16 cellular contexts compared by ENCODE assay signal in the genomic region with DNA sequence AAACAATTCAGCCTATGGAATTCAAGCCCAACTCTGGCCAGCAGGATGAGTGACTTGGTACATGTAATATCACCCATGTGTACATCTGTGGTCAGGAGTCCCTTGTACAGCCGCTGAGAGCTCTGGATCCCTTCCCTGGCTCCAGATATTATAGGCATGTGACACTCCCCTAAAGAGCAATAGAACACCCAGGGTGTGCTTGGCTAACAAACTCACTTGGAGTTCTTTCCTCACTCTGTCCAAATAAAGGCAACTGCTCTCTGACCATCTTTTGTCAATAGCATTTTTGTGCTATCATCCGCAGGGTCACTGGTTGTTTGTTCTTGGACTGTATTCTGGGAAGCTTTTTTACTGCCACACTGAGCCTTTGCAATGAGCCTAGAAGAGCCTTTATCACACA.
DNase-seq lines count a peak whose midpoint lies in the region; ATAC-seq and TF ChIP-seq lines count a peak whose summit lies in the region.
"Had no signal": no experiment of that assay in that cellular context is flagged by ENCODE, and none has a peak within 500 bp of the region (broad histone marks: within the 10 kb centered on the region; RNA-seq: fewer than 3 reads in every experiment).

No MANE protein-coding gene starts in this region.

- no peak for ATAC-seq in GM21723 (IDR thresholded peaks at IDR 0.05; ENCODE audit: unreplicated experiment)
- ATAC-seq: K562; natural killer cell treated with Interleukin-12 subunit alpha and Interleukin-12 subunit beta and Interleukin-15 and Interleukin-18, amount 100 ng/mL, for 72 hours; WTC11 had no signal

- DNase-seq in Caco-2 = peak; percentile 79 to 85
- DNase-seq in adipocyte (ENCODE audit: low read depth) = peak; percentile 13
- DNase-seq in right atrium auricular region (ENCODE audit: low spot score) = no peak
- DNase-seq in osteocyte (ENCODE audit: extremely low spot score, unreplicated experiment) = no peak
- no peak for DNase-seq in SK-N-DZ (ENCODE audit: low spot score)
- DNase-seq in NCI-H2107 treated with DMSO at 0.1 percent for 48 hours (lab: John Stamatoyannopoulos, UW; ENCODE audit: unreplicated experiment) = no peak
- DNase-seq in NCI-H446 (lab: John Stamatoyannopoulos, UW) = no peak
- DNase-seq: DMS 273 treated with DMSO at 0.1 percent for 48 hours; H9; NCI-H524; stimulated activated naive CD4-positive, alpha-beta T cell treated with Interleukin-2 at 50 U/mL for 16 hours had no signal

- peaks cover 26% of the 10 kb centered on the region for H3K4me1 Mint-ChIP-seq in Caco-2 (ENCODE audit: low read depth, unreplicated experiment)
- H3K4me1 Mint-ChIP-seq in osteocyte (ENCODE audit: unreplicated experiment) = peaks cover 18% of the 10 kb centered on the region
- H3K4me1 Mint-ChIP-seq: central memory CD8-positive, alpha-beta T cell had no signal

- POLR2A ChIA-PET in Caco-2 (lab: Charles Lee) = interaction anchor here (0.6 kb wide), 1 partner anchor 12 kb away, joined by 4 read pairs; no protein-coding TSS in a partner anchor

- H3K4me3 Mint-ChIP-seq in Caco-2 (ENCODE audit: unreplicated experiment) (no peak overlapping the region), osteocyte (ENCODE audit: unreplicated experiment) (no peak overlapping the region)
- H3K4me3 Mint-ChIP-seq: central memory CD8-positive, alpha-beta T cell; H9; natural killer cell treated with Interleukin-12 subunit alpha and Interleukin-12 subunit beta and Interleukin-15 and Interleukin-18, amount 100 ng/mL, for 72 hours; WTC11 had no signal

- no peak overlapping the region for H3K4me3 ChIP-seq in Caco-2 (ENCODE audit: low read depth, low read length)
- H3K4me3 ChIP-seq in adipocyte (ENCODE audit: low read length) = no peak overlapping the region
- H3K4me3 ChIP-seq in right atrium auricular region = no peak overlapping the region
- H3K4me3 ChIP-seq: K562 had no signal

- intact Hi-C loops in Caco-2 (cut with micrococcal nuclease; ENCODE audit: unreplicated experiment) = loop anchor here (5.0 kb wide), 2 partner anchors 108 to 343 kb away; no protein-coding TSS in a partner anchor

- H3K9me3 Mint-ChIP-seq in Caco-2 (ENCODE audit: unreplicated experiment) = peaks cover 17% of the 10 kb centered on the region
- no peaks in the 10 kb centered on the region for H3K9me3 Mint-ChIP-seq in osteocyte (ENCODE audit: unreplicated experiment)

- no peak overlapping the region for H3K9ac ChIP-seq in adipocyte (ENCODE audit: low read length)

- CTCF ChIA-PET in Caco-2 (lab: Charles Lee) = interaction anchor here (0.8 to 1.2 kb wide), 3 partner anchors 14 to 124 kb away, joined by 3 to 4 read pairs (median 4); no protein-coding TSS in a partner anchor

- H3K36me3 ChIP-seq in Caco-2 (ENCODE audit: control insufficient read depth, insufficient read depth, low read length) = no peaks in the 10 kb centered on the region
- H3K36me3 ChIP-seq in adipocyte (ENCODE audit: control insufficient read depth, insufficient read depth, low read length, severe bottlenecking) = no peaks in the 10 kb centered on the region
- H3K36me3 ChIP-seq in right atrium auricular region = no peaks in the 10 kb centered on the region

- peak overlapping the region; percentile 76 to 86 for H3K27ac ChIP-seq in right atrium auricular region

- no peaks in the 10 kb centered on the region for H3K27me3 Mint-ChIP-seq in Caco-2 (ENCODE audit: insufficient read depth, unreplicated experiment)
- H3K27me3 Mint-ChIP-seq in osteocyte (ENCODE audit: unreplicated experiment) = no peaks in the 10 kb centered on the region
- H3K27me3 Mint-ChIP-seq: natural killer cell treated with Interleukin-12 subunit alpha and Interleukin-12 subunit beta and Interleukin-15 and Interleukin-18, amount 100 ng/mL, for 72 hours had no signal

- peak overlapping the region; percentile 79 for H3K27ac Mint-ChIP-seq in Caco-2 (ENCODE audit: unreplicated experiment)
- H3K27ac Mint-ChIP-seq in osteocyte (ENCODE audit: unreplicated experiment) = peak overlapping the region; percentile 29
- H3K27ac Mint-ChIP-seq: natural killer cell treated with Interleukin-12 subunit alpha and Interleukin-12 subunit beta and Interleukin-15 and Interleukin-18, amount 100 ng/mL, for 72 hours; WTC11 had no signal

- BruUV-seq in Caco-2 (replicated peaks; lab: Mats Ljungman, UMichigan) = no TSS peak

- TF ChIP-seq CTCF in Caco-2 (IDR thresholded peaks at IDR 0.05; ENCODE audit: insufficient read depth in 1 of 2, low read depth in 1 of 2, low read length in 1 of 2, severe bottlenecking in 1 of 2, unreplicated experiment in 1 of 2) (no peak), right atrium auricular region (IDR thresholded peaks at IDR 0.05) (no peak), osteocyte (IDR thresholded peaks at IDR 0.05) (no peak)

- H3K9me3 ChIP-seq in Caco-2 (no peaks in the 10 kb centered on the region; the same call in 1 of the 2 replicates), adipocyte (ENCODE audit: control insufficient read depth, low read length) (peaks cover 9% of the 10 kb centered on the region), right atrium auricular region (no peaks in the 10 kb centered on the region)

- H3K4me1 ChIP-seq in Caco-2 = peaks cover 27% of the 10 kb centered on the region
- peaks cover 13% of the 10 kb centered on the region for H3K4me1 ChIP-seq in adipocyte (ENCODE audit: control insufficient read depth, insufficient read depth, low read length)
- H3K4me1 ChIP-seq in right atrium auricular region = peaks cover 0 to 13% of the 10 kb centered on the region in 2 donors

- H3K36me3 Mint-ChIP-seq in Caco-2 (ENCODE audit: insufficient read depth, unreplicated experiment) (no peaks in the 10 kb centered on the region), osteocyte (ENCODE audit: unreplicated experiment) (no peaks in the 10 kb centered on the region)
- H3K36me3 Mint-ChIP-seq: natural killer cell treated with Interleukin-12 subunit alpha and Interleukin-12 subunit beta and Interleukin-15 and Interleukin-18, amount 100 ng/mL, for 72 hours had no signal

- no peaks in the 10 kb centered on the region for H3K27me3 ChIP-seq in Caco-2 (replicated peaks; ENCODE audit: control insufficient read depth, insufficient read depth, low read length)
- no peaks in the 10 kb centered on the region for H3K27me3 ChIP-seq in adipocyte (replicated peaks; ENCODE audit: control insufficient read depth, insufficient read depth, low read length)
- no peaks in the 10 kb centered on the region for H3K27me3 ChIP-seq in right atrium auricular region

Comparison
In these comparisons a context has a peak if more than half of its experiments do, and no peak if none do; other contexts are left out.
1. DNase-seq: peak in Caco-2 (2 of 2) and adipocyte (single experiment); none in right atrium auricular region (single experiment), osteocyte (single experiment), SK-N-DZ (single experiment), NCI-H2107 treated with DMSO at 0.1 percent for 48 hours (single experiment) and NCI-H446 (0 of 2).